In the genomic region with DNA sequence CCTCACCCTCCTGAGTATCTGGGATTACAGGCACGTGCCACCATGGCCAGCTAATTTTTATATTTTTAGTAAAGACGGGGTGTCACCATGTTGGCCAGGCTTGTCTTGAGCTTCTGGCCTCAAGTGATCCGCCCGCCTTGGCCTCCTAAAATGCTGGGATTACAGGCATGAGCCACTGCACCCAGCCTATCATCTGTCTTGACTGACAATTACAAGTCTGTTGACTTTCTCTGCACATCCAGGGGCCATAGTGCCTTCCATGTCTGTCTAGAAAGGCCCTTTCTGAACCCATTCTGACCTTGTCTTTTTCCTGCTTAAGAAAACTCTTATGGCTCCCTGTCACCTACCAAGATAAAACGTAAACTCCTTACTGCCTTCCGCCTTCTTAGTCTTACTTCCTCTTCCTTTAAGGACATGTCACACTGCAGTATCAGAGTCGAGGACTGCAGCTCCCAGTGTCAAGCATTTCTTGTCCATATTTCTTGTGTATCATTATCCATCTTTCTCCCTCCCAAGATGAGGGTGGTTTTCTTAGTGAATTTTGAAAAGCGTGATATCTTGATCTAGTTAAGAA, we compare ENCODE assay signal across 1 cellular context.
TF ChIP-seq lines count a peak whose summit lies in the region.

No MANE protein-coding gene starts in this region.

TF ChIP-seq in K562, 482 proteins besides CTCF, POLR2A, EP300 and RAD21 (continued from another document and continues in another):
- TF ChIP-seq, protein P1, sequence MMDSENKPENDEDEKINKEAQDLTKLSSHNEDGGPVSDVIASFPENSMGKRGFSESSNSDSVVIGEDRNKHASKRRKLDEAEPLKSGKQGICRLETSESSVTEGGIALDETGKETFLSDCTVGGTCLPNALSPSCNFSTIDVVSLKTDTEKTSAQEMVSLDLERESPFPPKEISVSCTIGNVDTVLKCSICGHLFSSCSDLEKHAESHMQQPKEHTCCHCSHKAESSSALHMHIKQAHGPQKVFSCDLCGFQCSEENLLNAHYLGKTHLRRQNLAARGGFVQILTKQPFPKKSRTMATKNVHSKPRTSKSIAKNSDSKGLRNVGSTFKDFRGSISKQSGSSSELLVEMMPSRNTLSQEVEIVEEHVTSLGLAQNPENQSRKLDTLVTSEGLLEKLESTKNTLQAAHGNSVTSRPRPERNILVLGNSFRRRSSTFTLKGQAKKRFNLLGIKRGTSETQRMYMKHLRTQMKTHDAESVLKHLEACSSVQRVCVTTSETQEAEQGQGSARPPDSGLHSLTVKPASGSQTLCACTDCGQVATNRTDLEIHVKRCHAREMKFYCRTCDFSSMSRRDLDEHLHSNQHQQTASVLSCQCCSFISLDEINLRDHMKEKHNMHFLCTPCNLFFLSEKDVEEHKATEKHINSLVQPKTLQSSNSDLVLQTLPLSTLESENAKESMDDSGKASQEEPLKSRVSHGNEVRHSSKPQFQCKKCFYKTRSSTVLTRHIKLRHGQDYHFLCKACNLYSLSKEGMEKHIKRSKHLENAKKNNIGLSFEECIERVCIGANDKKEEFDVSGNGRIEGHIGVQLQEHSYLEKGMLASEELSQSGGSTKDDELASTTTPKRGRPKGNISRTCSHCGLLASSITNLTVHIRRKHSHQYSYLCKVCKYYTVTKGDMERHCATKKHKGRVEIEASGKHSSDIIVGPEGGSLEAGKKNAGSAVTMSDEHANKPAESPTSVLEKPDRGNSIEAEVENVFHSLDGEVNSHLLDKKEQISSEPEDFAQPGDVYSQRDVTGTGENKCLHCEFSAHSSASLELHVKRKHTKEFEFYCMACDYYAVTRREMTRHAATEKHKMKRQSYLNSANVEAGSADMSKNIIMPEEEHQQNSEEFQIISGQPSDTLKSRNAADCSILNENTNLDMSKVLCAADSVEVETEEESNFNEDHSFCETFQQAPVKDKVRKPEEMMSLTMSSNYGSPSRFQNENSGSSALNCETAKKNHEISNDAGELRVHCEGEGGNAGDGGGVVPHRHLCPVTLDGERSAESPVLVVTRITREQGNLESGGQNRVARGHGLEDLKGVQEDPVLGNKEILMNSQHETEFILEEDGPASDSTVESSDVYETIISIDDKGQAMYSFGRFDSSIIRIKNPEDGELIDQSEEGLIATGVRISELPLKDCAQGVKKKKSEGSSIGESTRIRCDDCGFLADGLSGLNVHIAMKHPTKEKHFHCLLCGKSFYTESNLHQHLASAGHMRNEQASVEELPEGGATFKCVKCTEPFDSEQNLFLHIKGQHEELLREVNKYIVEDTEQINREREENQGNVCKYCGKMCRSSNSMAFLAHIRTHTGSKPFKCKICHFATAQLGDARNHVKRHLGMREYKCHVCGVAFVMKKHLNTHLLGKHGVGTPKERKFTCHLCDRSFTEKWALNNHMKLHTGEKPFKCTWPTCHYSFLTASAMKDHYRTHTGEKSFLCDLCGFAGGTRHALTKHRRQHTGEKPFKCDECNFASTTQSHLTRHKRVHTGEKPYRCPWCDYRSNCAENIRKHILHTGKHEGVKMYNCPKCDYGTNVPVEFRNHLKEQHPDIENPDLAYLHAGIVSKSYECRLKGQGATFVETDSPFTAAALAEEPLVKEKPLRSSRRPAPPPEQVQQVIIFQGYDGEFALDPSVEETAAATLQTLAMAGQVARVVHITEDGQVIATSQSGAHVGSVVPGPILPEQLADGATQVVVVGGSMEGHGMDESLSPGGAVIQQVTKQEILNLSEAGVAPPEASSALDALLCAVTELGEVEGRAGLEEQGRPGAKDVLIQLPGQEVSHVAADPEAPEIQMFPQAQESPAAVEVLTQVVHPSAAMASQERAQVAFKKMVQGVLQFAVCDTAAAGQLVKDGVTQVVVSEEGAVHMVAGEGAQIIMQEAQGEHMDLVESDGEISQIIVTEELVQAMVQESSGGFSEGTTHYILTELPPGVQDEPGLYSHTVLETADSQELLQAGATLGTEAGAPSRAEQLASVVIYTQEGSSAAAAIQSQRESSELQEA (IDR thresholded peaks at IDR 0.05; ENCODE audit: low read depth): no peak
- TF ChIP-seq GABPB1 (CRISPR knock-in tag; IDR thresholded peaks at IDR 0.05) (no peak), ZNF133 (CRISPR knock-in tag; IDR thresholded peaks at IDR 0.05) (no peak), TCF3 (CRISPR knock-in tag; IDR thresholded peaks at IDR 0.05) (no peak), L3MBTL2 (IDR thresholded peaks at IDR 0.05) (peak; percentile 52), MAFG (tag; conservative IDR thresholded peaks at IDR 0.05) (no peak), ZNF764 (CRISPR knock-in tag; IDR thresholded peaks at IDR 0.05; ENCODE audit: low read depth) (no peak), PTTG1 (tag; IDR thresholded peaks at IDR 0.05; ENCODE audit: low read depth) (no peak), ELF1 (tag; IDR thresholded peaks at IDR 0.05) (no peak), FOXA1 (IDR thresholded peaks at IDR 0.05; ENCODE audit: borderline replicate concordance) (no peak), ZNF12 (CRISPR knock-in tag; IDR thresholded peaks at IDR 0.05) (no peak), GABPA (tag; conservative IDR thresholded peaks at IDR 0.05; ENCODE audit: low read depth) (peak; percentile 49; the same call in 1 of the 2 replicates), ILF3 (IDR thresholded peaks at IDR 0.05; ENCODE audit: borderline replicate concordance) (no peak), GTF2A2 (tag; IDR thresholded peaks at IDR 0.05) (no peak), ZNF174 (CRISPR knock-in tag; IDR thresholded peaks at IDR 0.05) (no peak), HDAC8 (tag; IDR thresholded peaks at IDR 0.05) (no peak), DDX20 (tag; IDR thresholded peaks at IDR 0.05; ENCODE audit: low read depth) (no peak), ZNF589 (CRISPR knock-in tag; IDR thresholded peaks at IDR 0.05; ENCODE audit: low read depth) (peak; percentile 52; the same call in 1 of the 2 replicates), MTA3 (IDR thresholded peaks at IDR 0.05; ENCODE audit: borderline replicate concordance) (no peak), PTRF (tag; IDR thresholded peaks at IDR 0.05) (no peak), DNMT1 (IDR thresholded peaks at IDR 0.05) (no peak), EHMT2 (IDR thresholded peaks at IDR 0.05) (0 out of 2 replicates have a peak, but pooled peaks have one; percentile 37), RBM14 (IDR thresholded peaks at IDR 0.05; ENCODE audit: borderline replicate concordance, insufficient read depth, low read depth, low read length) (no peak), CTBP1 (IDR thresholded peaks at IDR 0.05; ENCODE audit: borderline replicate concordance) (no peak), DACH1 (IDR thresholded peaks at IDR 0.05; ENCODE audit: partially characterized antibody) (no peak), LARP7 (IDR thresholded peaks at IDR 0.05) (no peak)
- TF ChIP-seq, protein P2, sequence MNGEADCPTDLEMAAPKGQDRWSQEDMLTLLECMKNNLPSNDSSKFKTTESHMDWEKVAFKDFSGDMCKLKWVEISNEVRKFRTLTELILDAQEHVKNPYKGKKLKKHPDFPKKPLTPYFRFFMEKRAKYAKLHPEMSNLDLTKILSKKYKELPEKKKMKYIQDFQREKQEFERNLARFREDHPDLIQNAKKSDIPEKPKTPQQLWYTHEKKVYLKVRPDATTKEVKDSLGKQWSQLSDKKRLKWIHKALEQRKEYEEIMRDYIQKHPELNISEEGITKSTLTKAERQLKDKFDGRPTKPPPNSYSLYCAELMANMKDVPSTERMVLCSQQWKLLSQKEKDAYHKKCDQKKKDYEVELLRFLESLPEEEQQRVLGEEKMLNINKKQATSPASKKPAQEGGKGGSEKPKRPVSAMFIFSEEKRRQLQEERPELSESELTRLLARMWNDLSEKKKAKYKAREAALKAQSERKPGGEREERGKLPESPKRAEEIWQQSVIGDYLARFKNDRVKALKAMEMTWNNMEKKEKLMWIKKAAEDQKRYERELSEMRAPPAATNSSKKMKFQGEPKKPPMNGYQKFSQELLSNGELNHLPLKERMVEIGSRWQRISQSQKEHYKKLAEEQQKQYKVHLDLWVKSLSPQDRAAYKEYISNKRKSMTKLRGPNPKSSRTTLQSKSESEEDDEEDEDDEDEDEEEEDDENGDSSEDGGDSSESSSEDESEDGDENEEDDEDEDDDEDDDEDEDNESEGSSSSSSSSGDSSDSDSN (IDR thresholded peaks at IDR 0.05; ENCODE audit: borderline replicate concordance in 1 of 2, low read depth in 2 of 2, low read length in 2 of 2): no peak
- TF ChIP-seq, protein P3, sequence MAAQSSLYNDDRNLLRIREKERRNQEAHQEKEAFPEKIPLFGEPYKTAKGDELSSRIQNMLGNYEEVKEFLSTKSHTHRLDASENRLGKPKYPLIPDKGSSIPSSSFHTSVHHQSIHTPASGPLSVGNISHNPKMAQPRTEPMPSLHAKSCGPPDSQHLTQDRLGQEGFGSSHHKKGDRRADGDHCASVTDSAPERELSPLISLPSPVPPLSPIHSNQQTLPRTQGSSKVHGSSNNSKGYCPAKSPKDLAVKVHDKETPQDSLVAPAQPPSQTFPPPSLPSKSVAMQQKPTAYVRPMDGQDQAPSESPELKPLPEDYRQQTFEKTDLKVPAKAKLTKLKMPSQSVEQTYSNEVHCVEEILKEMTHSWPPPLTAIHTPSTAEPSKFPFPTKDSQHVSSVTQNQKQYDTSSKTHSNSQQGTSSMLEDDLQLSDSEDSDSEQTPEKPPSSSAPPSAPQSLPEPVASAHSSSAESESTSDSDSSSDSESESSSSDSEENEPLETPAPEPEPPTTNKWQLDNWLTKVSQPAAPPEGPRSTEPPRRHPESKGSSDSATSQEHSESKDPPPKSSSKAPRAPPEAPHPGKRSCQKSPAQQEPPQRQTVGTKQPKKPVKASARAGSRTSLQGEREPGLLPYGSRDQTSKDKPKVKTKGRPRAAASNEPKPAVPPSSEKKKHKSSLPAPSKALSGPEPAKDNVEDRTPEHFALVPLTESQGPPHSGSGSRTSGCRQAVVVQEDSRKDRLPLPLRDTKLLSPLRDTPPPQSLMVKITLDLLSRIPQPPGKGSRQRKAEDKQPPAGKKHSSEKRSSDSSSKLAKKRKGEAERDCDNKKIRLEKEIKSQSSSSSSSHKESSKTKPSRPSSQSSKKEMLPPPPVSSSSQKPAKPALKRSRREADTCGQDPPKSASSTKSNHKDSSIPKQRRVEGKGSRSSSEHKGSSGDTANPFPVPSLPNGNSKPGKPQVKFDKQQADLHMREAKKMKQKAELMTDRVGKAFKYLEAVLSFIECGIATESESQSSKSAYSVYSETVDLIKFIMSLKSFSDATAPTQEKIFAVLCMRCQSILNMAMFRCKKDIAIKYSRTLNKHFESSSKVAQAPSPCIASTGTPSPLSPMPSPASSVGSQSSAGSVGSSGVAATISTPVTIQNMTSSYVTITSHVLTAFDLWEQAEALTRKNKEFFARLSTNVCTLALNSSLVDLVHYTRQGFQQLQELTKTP (IDR thresholded peaks at IDR 0.05; ENCODE audit: low read depth in 1 of 2, partially characterized antibody in 2 of 2): no peak
- TF ChIP-seq, protein P4, sequence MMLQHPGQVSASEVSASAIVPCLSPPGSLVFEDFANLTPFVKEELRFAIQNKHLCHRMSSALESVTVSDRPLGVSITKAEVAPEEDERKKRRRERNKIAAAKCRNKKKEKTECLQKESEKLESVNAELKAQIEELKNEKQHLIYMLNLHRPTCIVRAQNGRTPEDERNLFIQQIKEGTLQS (IDR thresholded peaks at IDR 0.05): no peak
- TF ChIP-seq, protein P4 (CRISPR knock-in tag; conservative IDR thresholded peaks at IDR 0.05): no peak
- TF ChIP-seq, protein P5, sequence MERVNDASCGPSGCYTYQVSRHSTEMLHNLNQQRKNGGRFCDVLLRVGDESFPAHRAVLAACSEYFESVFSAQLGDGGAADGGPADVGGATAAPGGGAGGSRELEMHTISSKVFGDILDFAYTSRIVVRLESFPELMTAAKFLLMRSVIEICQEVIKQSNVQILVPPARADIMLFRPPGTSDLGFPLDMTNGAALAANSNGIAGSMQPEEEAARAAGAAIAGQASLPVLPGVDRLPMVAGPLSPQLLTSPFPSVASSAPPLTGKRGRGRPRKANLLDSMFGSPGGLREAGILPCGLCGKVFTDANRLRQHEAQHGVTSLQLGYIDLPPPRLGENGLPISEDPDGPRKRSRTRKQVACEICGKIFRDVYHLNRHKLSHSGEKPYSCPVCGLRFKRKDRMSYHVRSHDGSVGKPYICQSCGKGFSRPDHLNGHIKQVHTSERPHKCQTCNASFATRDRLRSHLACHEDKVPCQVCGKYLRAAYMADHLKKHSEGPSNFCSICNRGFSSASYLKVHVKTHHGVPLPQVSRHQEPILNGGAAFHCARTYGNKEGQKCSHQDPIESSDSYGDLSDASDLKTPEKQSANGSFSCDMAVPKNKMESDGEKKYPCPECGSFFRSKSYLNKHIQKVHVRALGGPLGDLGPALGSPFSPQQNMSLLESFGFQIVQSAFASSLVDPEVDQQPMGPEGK (CRISPR knock-in tag; IDR thresholded peaks at IDR 0.05; ENCODE audit: borderline replicate concordance): no peak
- TF ChIP-seq, protein P6, sequence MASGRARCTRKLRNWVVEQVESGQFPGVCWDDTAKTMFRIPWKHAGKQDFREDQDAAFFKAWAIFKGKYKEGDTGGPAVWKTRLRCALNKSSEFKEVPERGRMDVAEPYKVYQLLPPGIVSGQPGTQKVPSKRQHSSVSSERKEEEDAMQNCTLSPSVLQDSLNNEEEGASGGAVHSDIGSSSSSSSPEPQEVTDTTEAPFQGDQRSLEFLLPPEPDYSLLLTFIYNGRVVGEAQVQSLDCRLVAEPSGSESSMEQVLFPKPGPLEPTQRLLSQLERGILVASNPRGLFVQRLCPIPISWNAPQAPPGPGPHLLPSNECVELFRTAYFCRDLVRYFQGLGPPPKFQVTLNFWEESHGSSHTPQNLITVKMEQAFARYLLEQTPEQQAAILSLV (tag; IDR thresholded peaks at IDR 0.05): no peak
- TF ChIP-seq, protein P7, sequence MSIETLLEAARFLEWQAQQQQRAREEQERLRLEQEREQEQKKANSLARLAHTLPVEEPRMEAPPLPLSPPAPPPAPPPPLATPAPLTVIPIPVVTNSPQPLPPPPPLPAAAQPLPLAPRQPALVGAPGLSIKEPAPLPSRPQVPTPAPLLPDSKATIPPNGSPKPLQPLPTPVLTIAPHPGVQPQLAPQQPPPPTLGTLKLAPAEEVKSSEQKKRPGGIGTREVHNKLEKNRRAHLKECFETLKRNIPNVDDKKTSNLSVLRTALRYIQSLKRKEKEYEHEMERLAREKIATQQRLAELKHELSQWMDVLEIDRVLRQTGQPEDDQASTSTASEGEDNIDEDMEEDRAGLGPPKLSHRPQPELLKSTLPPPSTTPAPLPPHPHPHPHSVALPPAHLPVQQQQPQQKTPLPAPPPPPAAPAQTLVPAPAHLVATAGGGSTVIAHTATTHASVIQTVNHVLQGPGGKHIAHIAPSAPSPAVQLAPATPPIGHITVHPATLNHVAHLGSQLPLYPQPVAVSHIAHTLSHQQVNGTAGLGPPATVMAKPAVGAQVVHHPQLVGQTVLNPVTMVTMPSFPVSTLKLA (conservative IDR thresholded peaks at IDR 0.05): no peak
- TF ChIP-seq, protein P8, sequence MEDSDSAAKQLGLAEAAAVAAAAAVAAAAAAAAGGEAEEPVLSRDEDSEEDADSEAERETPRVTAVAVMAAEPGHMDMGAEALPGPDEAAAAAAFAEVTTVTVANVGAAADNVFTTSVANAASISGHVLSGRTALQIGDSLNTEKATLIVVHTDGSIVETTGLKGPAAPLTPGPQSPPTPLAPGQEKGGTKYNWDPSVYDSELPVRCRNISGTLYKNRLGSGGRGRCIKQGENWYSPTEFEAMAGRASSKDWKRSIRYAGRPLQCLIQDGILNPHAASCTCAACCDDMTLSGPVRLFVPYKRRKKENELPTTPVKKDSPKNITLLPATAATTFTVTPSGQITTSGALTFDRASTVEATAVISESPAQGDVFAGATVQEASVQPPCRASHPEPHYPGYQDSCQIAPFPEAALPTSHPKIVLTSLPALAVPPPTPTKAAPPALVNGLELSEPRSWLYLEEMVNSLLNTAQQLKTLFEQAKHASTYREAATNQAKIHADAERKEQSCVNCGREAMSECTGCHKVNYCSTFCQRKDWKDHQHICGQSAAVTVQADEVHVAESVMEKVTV (CRISPR knock-in tag; IDR thresholded peaks at IDR 0.05): no peak
